Comparison of ENCODE assay signal across 26 cellular contexts in genomic region chr21:26188422-26188821, GRCh38.
"Had no signal": no experiment of that assay in that cellular context is flagged by ENCODE, and none has a peak within 500 bp of the region (broad histone marks: within the 10 kb centered on the region; RNA-seq: fewer than 3 reads in every experiment).

No MANE protein-coding gene starts in this region.

- H3K27me3 ChIP-seq: heart right ventricle, hepatocyte, neural progenitor cell, neutrophil, suprapubic skin, tibial artery, upper lobe of right lung had no signal

- H3K4me2 ChIP-seq: hepatocyte, neural progenitor cell had no signal

- H3K36me3 ChIP-seq: heart right ventricle, neural progenitor cell, neutrophil, suprapubic skin, thoracic aorta, tibial artery, upper lobe of right lung had no signal

- H3K27ac ChIP-seq: heart right ventricle, hepatocyte, neural progenitor cell, neutrophil, parathyroid adenoma, psoas muscle, skin epidermis, suprapubic skin, thoracic aorta, tibial artery, upper lobe of right lung had no signal

- DNase-seq: heart right ventricle; islet precursor cell; mesendoderm; naive B cell; natural killer cell; nephron progenitor cell; occipital lobe; psoas muscle; stimulated activated CD4-positive, alpha-beta T cell treated with anti-CD3 and anti-CD28 coated beads, Interleukin-12 subunit alpha, Interleukin-12 subunit beta, amount 100 ng/mL, for 4 hours; stimulated activated CD4-positive, alpha-beta T cell treated with anti-CD3 and anti-CD28 coated beads, Interleukin-15, amount 100 ng/mL, for 24 hours; stimulated activated CD4-positive, alpha-beta T cell treated with anti-CD3 and anti-CD28 coated beads, Interleukin-4, amount 100 ng/mL, for 24 hours; stimulated activated naive CD4-positive, alpha-beta T cell; tibial artery; trophoblast cell; upper lobe of right lung had no signal

- H3K9ac ChIP-seq: neural progenitor cell, parathyroid adenoma had no signal

- H3K4me3 ChIP-seq: heart right ventricle, hepatocyte, lung, neural progenitor cell, psoas muscle, skin epidermis, suprapubic skin, thoracic aorta, tibial artery, upper lobe of right lung had no signal

- H2AFZ ChIP-seq: hepatocyte, neural progenitor cell, parathyroid adenoma had no signal

- H3K4me1 ChIP-seq: heart right ventricle, neural progenitor cell, parathyroid adenoma, psoas muscle, suprapubic skin, tibial artery, upper lobe of right lung had no signal

- H3K79me2 ChIP-seq: hepatocyte, parathyroid adenoma had no signal

- H3K9me3 ChIP-seq: neutrophil, psoas muscle, suprapubic skin, thoracic aorta, tibial artery, upper lobe of right lung had no signal

- ATAC-seq: left lobe of liver; natural killer cell; psoas muscle; sciatic nerve; stimulated activated effector memory CD8-positive, alpha-beta T cell treated with anti-CD3 and anti-CD28 coated beads, Interleukin-12 subunit alpha, Interleukin-12 subunit beta, amount 100 ng/mL, for 72 hours; upper lobe of right lung had no signal
